ENCODE assay signal across 9 cellular contexts in the genomic region with DNA sequence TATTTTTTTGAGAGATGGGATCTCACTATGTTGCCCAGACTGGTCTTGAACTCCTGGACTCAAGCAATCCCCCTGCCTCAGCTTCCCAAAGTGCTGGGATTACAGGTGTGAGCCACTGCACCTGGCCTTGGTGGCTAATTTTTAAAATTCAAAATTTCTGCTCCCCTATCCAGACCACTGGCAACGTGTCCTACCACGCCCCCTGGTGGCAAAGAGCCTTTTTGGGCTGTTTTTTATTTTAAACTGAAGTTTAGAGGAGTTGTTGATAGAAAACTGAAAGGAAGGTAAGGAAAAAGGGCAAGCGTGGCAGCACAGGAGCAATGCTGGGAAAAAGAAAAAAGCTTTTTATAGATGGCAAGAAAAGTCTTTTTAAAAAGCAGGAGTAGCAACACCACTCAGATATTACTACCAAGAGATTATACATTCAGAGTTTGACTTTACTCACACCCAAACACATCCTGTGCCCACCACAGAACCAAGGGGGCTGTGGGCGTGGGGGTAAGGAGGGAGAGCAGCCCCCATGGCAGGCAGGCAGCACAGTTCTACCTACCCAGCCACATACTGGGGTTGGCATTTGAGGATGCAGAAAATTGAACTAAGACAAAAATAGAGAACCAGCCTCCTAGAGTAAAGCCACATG. TPM values are rescaled to one million over a fixed set of nuclear protein-coding genes. Genes with fewer than 3 reads are reported as not detected.
DNase-seq lines count a peak whose midpoint lies in the region; ATAC-seq and TF ChIP-seq lines count a peak whose summit lies in the region.
"Had no signal": no experiment of that assay in that cellular context is flagged by ENCODE, and none has a peak within 500 bp of the region (broad histone marks: within the 10 kb centered on the region; RNA-seq: fewer than 3 reads in every experiment).

No MANE protein-coding gene starts in this region.

- H2BK120ac ChIP-seq in mesendoderm (ENCODE audit: low read depth, low read length): no peak overlapping the region

- no peak overlapping the region for H3K4ac ChIP-seq in mesendoderm (ENCODE audit: low read depth, low read length)

- no peak overlapping the region for H2AK5ac ChIP-seq in mesendoderm (ENCODE audit: low read length)

- no peak overlapping the region for H3K23ac ChIP-seq in mesendoderm (ENCODE audit: low read length)

- H3K4me3 Mint-ChIP-seq in activated CD4-positive, alpha-beta T cell treated with anti-CD3 and anti-CD28 coated beads, Interleukin-2, amount 10 ng/mL, durations not matched to agents 7 days and 5 days: peak overlapping the region; percentile 18

- H3K4me1 ChIP-seq in MM.1S (ENCODE audit: low read length) (peaks cover 23% of the 10 kb centered on the region), mesendoderm (ENCODE audit: control insufficient read depth, low read depth, low read length) (no peaks in the 10 kb centered on the region)

- no CpG with 5 or more reads among the region's 4 CpGs for WGBS in mesendoderm (ENCODE audit: extremely low coverage, insufficient coverage, low lambda C conversion rate)

- peak overlapping the region; percentile 50; the same call in 1 of the 2 replicates for H3K9ac ChIP-seq in MM.1S (ENCODE audit: low read length)
- H3K9ac ChIP-seq in mesendoderm (ENCODE audit: low read length): no peak overlapping the region

- H3K4me3 ChIP-seq in MM.1S (ENCODE audit: low read length): peak overlapping the region; percentile 26
- H3K4me3 ChIP-seq in coronary artery: no peak overlapping the region
- H3K4me3 ChIP-seq in mesendoderm (ENCODE audit: low read length): no peak overlapping the region
- H3K4me3 ChIP-seq: SK-N-MC had no signal

- peaks cover 57% of the 10 kb centered on the region for H3K4me1 Mint-ChIP-seq in activated CD4-positive, alpha-beta T cell treated with anti-CD3 and anti-CD28 coated beads, Interleukin-2, amount 10 ng/mL, durations not matched to agents 7 days and 5 days

- peak; percentile 74 for TF ChIP-seq CTCF in MM.1S (IDR thresholded peaks at IDR 0.05; ENCODE audit: low read length)
- TF ChIP-seq CTCF in coronary artery (IDR thresholded peaks at IDR 0.05): peak; percentile 77

- no peaks in the 10 kb centered on the region for H3K9me3 ChIP-seq in MM.1S (replicated peaks; ENCODE audit: insufficient read depth, low read length)

- peak; percentile 73 for DNase-seq in DMS53 (lab: John Stamatoyannopoulos, UW)
- peak; percentile 81 for DNase-seq in MM.1S
- peak; percentile 87 for DNase-seq in activated CD4-positive, alpha-beta T cell treated with anti-CD3 and anti-CD28 coated beads, Interleukin-2, amount 10 ng/mL, durations not matched to agents 7 days and 5 days
- no peak for DNase-seq in coronary artery (ENCODE audit: low spot score)
- peak; percentile 48 for DNase-seq in mesendoderm
- DNase-seq in stimulated activated CD8-positive, alpha-beta memory T cell treated with anti-CD3 and anti-CD28 coated beads, Interleukin-4, amount 100 ng/mL, for 24 hours (ENCODE audit: low read depth): peak; percentile 67
- DNase-seq in mesenteric fat pad (ENCODE audit: low spot score): no peak

- POLR2A ChIA-PET in activated CD4-positive, alpha-beta T cell treated with anti-CD3 and anti-CD28 coated beads, Interleukin-2, amount 10 ng/mL, durations not matched to agents 7 days and 5 days (lab: Charles Lee): no interaction called here

- H2BK5ac ChIP-seq in mesendoderm (ENCODE audit: low read length): no peak overlapping the region

- no peaks in the 10 kb centered on the region for H3K27me3 Mint-ChIP-seq in activated CD4-positive, alpha-beta T cell treated with anti-CD3 and anti-CD28 coated beads, Interleukin-2, amount 10 ng/mL, durations not matched to agents 7 days and 5 days

- H3K79me2 ChIP-seq in MM.1S (ENCODE audit: low read length): peaks cover 27% of the 10 kb centered on the region
- no peaks in the 10 kb centered on the region for H3K79me2 ChIP-seq in mesendoderm (ENCODE audit: control insufficient read depth, insufficient read depth, low read length)

- no peak for ATAC-seq in HG02884 (IDR thresholded peaks at IDR 0.05; ENCODE audit: unreplicated experiment)

- H3F3A ChIP-seq in MM.1S (ENCODE audit: insufficient read depth, low read length): peaks cover 29% of the 10 kb centered on the region

- peaks cover 45% of the 10 kb centered on the region for H3K36me3 Mint-ChIP-seq in activated CD4-positive, alpha-beta T cell treated with anti-CD3 and anti-CD28 coated beads, Interleukin-2, amount 10 ng/mL, durations not matched to agents 7 days and 5 days (ENCODE audit: low read depth)

- H3K9me2 ChIP-seq in MM.1S (replicated peaks; ENCODE audit: insufficient read depth, low read length): no peaks in the 10 kb centered on the region

- H4K5ac ChIP-seq in mesendoderm (ENCODE audit: low read length): no peak overlapping the region

- H4K20me1 ChIP-seq in MM.1S (ENCODE audit: insufficient read depth, low read length): no peaks in the 10 kb centered on the region

- H3K9me3 Mint-ChIP-seq in activated CD4-positive, alpha-beta T cell treated with anti-CD3 and anti-CD28 coated beads, Interleukin-2, amount 10 ng/mL, durations not matched to agents 7 days and 5 days: no peaks in the 10 kb centered on the region

- H3K27ac ChIP-seq in MM.1S (ENCODE audit: low read length) (peak overlapping the region; percentile 80), coronary artery (peak overlapping the region in 1 of 2 donors; percentile 82), mesendoderm (ENCODE audit: low read depth, low read length) (no peak overlapping the region)
- H3K27ac ChIP-seq: SK-N-MC had no signal

- CTCF ChIA-PET in activated CD4-positive, alpha-beta T cell treated with anti-CD3 and anti-CD28 coated beads, Interleukin-2, amount 10 ng/mL, durations not matched to agents 7 days and 5 days (lab: Charles Lee): interaction anchor here (0.7 to 4.0 kb wide), 5 partner anchors 7 to 209 kb away, joined by 3 to 24 read pairs (median 13); no protein-coding TSS in a partner anchor

- H3K79me1 ChIP-seq in mesendoderm (ENCODE audit: low read length): no peaks in the 10 kb centered on the region

- H3K27me3 ChIP-seq in MM.1S (replicated peaks; ENCODE audit: insufficient read depth, low read length) (no peaks in the 10 kb centered on the region), mesendoderm (ENCODE audit: insufficient read depth, low read length, poor library complexity) (no peaks in the 10 kb centered on the region)

- no peak overlapping the region for H3K18ac ChIP-seq in mesendoderm (ENCODE audit: low read length)

- no peak overlapping the region for H3K56ac ChIP-seq in mesendoderm (ENCODE audit: low read length)

- H2BK15ac ChIP-seq in mesendoderm (replicated peaks; ENCODE audit: low read depth): no peak overlapping the region

- no peak overlapping the region for H4K8ac ChIP-seq in mesendoderm (ENCODE audit: low read depth, low read length)

- peaks cover 3% of the 10 kb centered on the region; the same call in 1 of the 2 replicates for H3K36me3 ChIP-seq in MM.1S (replicated peaks; ENCODE audit: insufficient read depth, low read length)
- peaks cover 11% of the 10 kb centered on the region for H3K36me3 ChIP-seq in mesendoderm (ENCODE audit: control insufficient read depth, insufficient read depth, low read length)

- peak overlapping the region; percentile 82 for H3K4me2 ChIP-seq in MM.1S (ENCODE audit: low read depth, low read length)
- no peak overlapping the region for H3K4me2 ChIP-seq in mesendoderm (ENCODE audit: low read length)

- H3K27ac Mint-ChIP-seq in activated CD4-positive, alpha-beta T cell treated with anti-CD3 and anti-CD28 coated beads, Interleukin-2, amount 10 ng/mL, durations not matched to agents 7 days and 5 days: peak overlapping the region; percentile 77

- H2AFZ ChIP-seq in MM.1S (ENCODE audit: low read length): no peak overlapping the region; the same call in 1 of the 2 replicates

RNA-seq across cellular contexts. Expression of gene MXRA7, which starts 4.2 kb away (rescaled TPM):
- 10 to 100 TPM; 25.7 to 27.3 TPM for total RNA-seq in activated CD4-positive, alpha-beta T cell treated with anti-CD3 and anti-CD28 coated beads, Interleukin-2, amount 10 ng/mL, durations not matched to agents 7 days and 5 days
- 10.2 TPM for polyA plus RNA-seq in mesendoderm (2013, experiment 1 of 2)
- 10.9 TPM for polyA plus RNA-seq in mesendoderm (2013, experiment 2 of 2)
- total RNA-seq in mesenteric fat pad: 193 TPM

RNA-seq across cellular contexts. Expression of gene JMJD6, which starts 11.5 kb away (rescaled TPM):
- total RNA-seq in activated CD4-positive, alpha-beta T cell treated with anti-CD3 and anti-CD28 coated beads, Interleukin-2, amount 10 ng/mL, durations not matched to agents 7 days and 5 days: 10 to 100 TPM; 42.9 to 51.3 TPM
- 10.8 TPM for polyA plus RNA-seq in mesendoderm (2013, experiment 1 of 2)
- 11.3 TPM for polyA plus RNA-seq in mesendoderm (2013, experiment 2 of 2)
- 55.3 TPM for total RNA-seq in mesenteric fat pad

RNA-seq across cellular contexts. Expression of gene METTL23, which starts 11.7 kb away (rescaled TPM):
- 10 to 100 TPM; 33.0 to 35.7 TPM for total RNA-seq in activated CD4-positive, alpha-beta T cell treated with anti-CD3 and anti-CD28 coated beads, Interleukin-2, amount 10 ng/mL, durations not matched to agents 7 days and 5 days
- polyA plus RNA-seq in mesendoderm (2013, experiment 1 of 2): 20.6 TPM
- polyA plus RNA-seq in mesendoderm (2013, experiment 2 of 2): 20.7 TPM
- total RNA-seq in mesenteric fat pad: 32.2 TPM

RNA-seq across cellular contexts. Expression of gene SRSF2, which starts 22.2 kb away (rescaled TPM):
- total RNA-seq in activated CD4-positive, alpha-beta T cell treated with anti-CD3 and anti-CD28 coated beads, Interleukin-2, amount 10 ng/mL, durations not matched to agents 7 days and 5 days: 100 to 1,000 TPM; 398 to 443 TPM
- polyA plus RNA-seq in mesendoderm (2013, experiment 1 of 2): 501 TPM
- polyA plus RNA-seq in mesendoderm (2013, experiment 2 of 2): 494 TPM
- total RNA-seq in mesenteric fat pad: 179 TPM

RNA-seq across cellular contexts. Expression of gene MFSD11, which starts 23.0 kb away (rescaled TPM):
- 10 to 100 TPM; 21.8 to 27.7 TPM for total RNA-seq in activated CD4-positive, alpha-beta T cell treated with anti-CD3 and anti-CD28 coated beads, Interleukin-2, amount 10 ng/mL, durations not matched to agents 7 days and 5 days
- 13.5 TPM for polyA plus RNA-seq in mesendoderm (2013, experiment 1 of 2)
- 14.5 TPM for polyA plus RNA-seq in mesendoderm (2013, experiment 2 of 2)
- total RNA-seq in mesenteric fat pad: 23.2 TPM

Comparison
In these comparisons a context has a peak if more than half of its experiments do, and no peak if none do; other contexts are left out.
1. DNase-seq: peak in DMS53 (single experiment), MM.1S (single experiment), activated CD4-positive, alpha-beta T cell treated with anti-CD3 and anti-CD28 coated beads, Interleukin-2, amount 10 ng/mL, durations not matched to agents 7 days and 5 days (single experiment), mesendoderm (single experiment) and stimulated activated CD8-positive, alpha-beta memory T cell treated with anti-CD3 and anti-CD28 coated beads, Interleukin-4, amount 100 ng/mL, for 24 hours (single experiment); none in coronary artery (single experiment) and mesenteric fat pad (single experiment).